17 cellular contexts compared by ENCODE assay signal in genomic region chr14:93977171-93977570, GRCh38. TPM values are rescaled to one million over a fixed set of nuclear protein-coding genes. Genes with fewer than 3 reads are reported as not detected.
DNase-seq lines count a peak whose midpoint lies in the region; ATAC-seq and TF ChIP-seq lines count a peak whose summit lies in the region.
"Had no signal": no experiment of that assay in that cellular context is flagged by ENCODE, and none has a peak within 500 bp of the region (broad histone marks: within the 10 kb centered on the region; RNA-seq: fewer than 3 reads in every experiment).

No MANE protein-coding gene starts in this region.

- H3K36me3 ChIP-seq in CD4-positive, CD25-positive, alpha-beta regulatory T cell (ENCODE audit: control insufficient read depth, insufficient read depth, low read length), result no peaks in the 10 kb centered on the region
- no peaks in the 10 kb centered on the region for H3K36me3 ChIP-seq in rectal smooth muscle tissue (ENCODE audit: control insufficient read depth, insufficient read depth, low read length)
- H3K36me3 ChIP-seq: right lobe of liver had no signal

- H3K27me3 ChIP-seq in CD4-positive, CD25-positive, alpha-beta regulatory T cell (ENCODE audit: control insufficient read depth, insufficient read depth, low read length), result no peaks in the 10 kb centered on the region
- no peaks in the 10 kb centered on the region for H3K27me3 ChIP-seq in rectal smooth muscle tissue (ENCODE audit: control insufficient read depth, insufficient read depth, low read length)
- H3K27me3 ChIP-seq: right lobe of liver, testis had no signal

- H3K4me3 Mint-ChIP-seq in CD4-positive, CD25-positive, alpha-beta regulatory T cell, result peak overlapping the region in 1 of 4 donors; percentile 60
- H3K4me3 Mint-ChIP-seq in activated naive CD8-positive, alpha-beta T cell treated with anti-CD3 and anti-CD28 coated beads, Interleukin-2, amount 10 ng/mL, durations not matched to agents 7 days and 5 days, result peak overlapping the region; percentile 73

- H3K4me1 ChIP-seq in CD4-positive, CD25-positive, alpha-beta regulatory T cell (ENCODE audit: control insufficient read depth, insufficient read depth, low read length, poor library complexity, severe bottlenecking), result peaks cover 40% of the 10 kb centered on the region
- peaks cover 42% of the 10 kb centered on the region for H3K4me1 ChIP-seq in rectal smooth muscle tissue (ENCODE audit: control insufficient read depth, insufficient read depth, low read length)
- H3K4me1 ChIP-seq: right lobe of liver, testis had no signal

- H3K36me3 Mint-ChIP-seq in CD4-positive, CD25-positive, alpha-beta regulatory T cell, result peaks cover 3% of the 10 kb centered on the region
- peaks cover 28% of the 10 kb centered on the region for H3K36me3 Mint-ChIP-seq in activated naive CD8-positive, alpha-beta T cell treated with anti-CD3 and anti-CD28 coated beads, Interleukin-2, amount 10 ng/mL, durations not matched to agents 7 days and 5 days

- POLR2A ChIA-PET in activated naive CD8-positive, alpha-beta T cell treated with anti-CD3 and anti-CD28 coated beads, Interleukin-2, amount 10 ng/mL, durations not matched to agents 7 days and 5 days (lab: Charles Lee), result interaction anchor here (1.2 to 12.4 kb wide), 3 partner anchors 9 to 38 kb away, joined by 3 to 190 read pairs (median 14); no protein-coding TSS in a partner anchor

- H3K4me1 Mint-ChIP-seq in CD4-positive, CD25-positive, alpha-beta regulatory T cell, result peaks cover 19 to 60% (median 37%) of the 10 kb centered on the region in 4 donors
- peaks cover 65% of the 10 kb centered on the region for H3K4me1 Mint-ChIP-seq in activated naive CD8-positive, alpha-beta T cell treated with anti-CD3 and anti-CD28 coated beads, Interleukin-2, amount 10 ng/mL, durations not matched to agents 7 days and 5 days

- H3K9me3 ChIP-seq in CD4-positive, CD25-positive, alpha-beta regulatory T cell (ENCODE audit: control insufficient read depth in 2 of 2, low read length in 2 of 2), result peaks cover 3 to 12% of the 10 kb centered on the region in 2 experiments
- H3K9me3 ChIP-seq: right lobe of liver, testis had no signal

- H3K27ac Mint-ChIP-seq in CD4-positive, CD25-positive, alpha-beta regulatory T cell, result peak overlapping the region; percentile 68 to 98 (median 92)
- peak overlapping the region; percentile 87 for H3K27ac Mint-ChIP-seq in activated naive CD8-positive, alpha-beta T cell treated with anti-CD3 and anti-CD28 coated beads, Interleukin-2, amount 10 ng/mL, durations not matched to agents 7 days and 5 days

- DNase-seq in CD4-positive, CD25-positive, alpha-beta regulatory T cell, result no peak
- no peak for DNase-seq in GM12865 (ENCODE audit: low read depth)
- no peak for DNase-seq in activated naive CD8-positive, alpha-beta T cell treated with anti-CD3 and anti-CD28 coated beads, Interleukin-2, amount 10 ng/mL, durations not matched to agents 7 days and 5 days
- DNase-seq in dermis blood vessel endothelial cell, result no peak
- DNase-seq: amniotic stem cell; COR-L47; effector CD4-positive, alpha-beta T cell; GOT3; NCI-H2171 treated with DMSO at 0.1 percent for 48 hours; right lobe of liver; testis had no signal

- ATAC-seq in CD4-positive, CD25-positive, alpha-beta regulatory T cell (ENCODE audit: low read depth in 2 of 2), result no peak
- no peak for ATAC-seq in activated naive CD8-positive, alpha-beta T cell treated with anti-CD3 and anti-CD28 coated beads, Interleukin-2, amount 10 ng/mL, durations not matched to agents 7 days and 5 days (ENCODE audit: low read depth)
- ATAC-seq in GM19397 (IDR thresholded peaks at IDR 0.05; ENCODE audit: unreplicated experiment), result no peak
- no peak for ATAC-seq in GM21825 (IDR thresholded peaks at IDR 0.05; ENCODE audit: unreplicated experiment)
- ATAC-seq in HG02610 (IDR thresholded peaks at IDR 0.05; ENCODE audit: unreplicated experiment), result no peak
- ATAC-seq: right lobe of liver had no signal

- no peak for TF ChIP-seq CTCF in GM12865 (IDR thresholded peaks at IDR 0.05; ENCODE audit: insufficient read depth, low read depth, low read length, missing control alignments)

- peaks cover 0 to 19% (median 6%) of the 10 kb centered on the region in 7 donors for H3K9me3 Mint-ChIP-seq in CD4-positive, CD25-positive, alpha-beta regulatory T cell
- peaks cover 7% of the 10 kb centered on the region for H3K9me3 Mint-ChIP-seq in activated naive CD8-positive, alpha-beta T cell treated with anti-CD3 and anti-CD28 coated beads, Interleukin-2, amount 10 ng/mL, durations not matched to agents 7 days and 5 days

- H3K9ac ChIP-seq in rectal smooth muscle tissue (ENCODE audit: low read length), result peak overlapping the region; percentile 1

- H3K27me3 Mint-ChIP-seq in CD4-positive, CD25-positive, alpha-beta regulatory T cell, result peaks cover 10% of the 10 kb centered on the region
- no peaks in the 10 kb centered on the region for H3K27me3 Mint-ChIP-seq in activated naive CD8-positive, alpha-beta T cell treated with anti-CD3 and anti-CD28 coated beads, Interleukin-2, amount 10 ng/mL, durations not matched to agents 7 days and 5 days

- peak overlapping the region; percentile 67 for H3K27ac ChIP-seq in CD4-positive, CD25-positive, alpha-beta regulatory T cell (ENCODE audit: insufficient read depth, low read length, poor library complexity, severe bottlenecking)
- peak overlapping the region; percentile 92 for H3K27ac ChIP-seq in rectal smooth muscle tissue (ENCODE audit: low read depth, low read length)
- H3K27ac ChIP-seq: right lobe of liver, testis had no signal

- H3K4me3 ChIP-seq in CD4-positive, CD25-positive, alpha-beta regulatory T cell (ENCODE audit: low read depth, low read length), result peak overlapping the region; percentile 76
- H3K4me3 ChIP-seq in GM12865 (ENCODE audit: low read depth, low read length), result peak overlapping the region; percentile 19; the same call in 1 of the 2 replicates
- H3K4me3 ChIP-seq in rectal smooth muscle tissue (ENCODE audit: low read length), result no peak overlapping the region
- H3K4me3 ChIP-seq: right lobe of liver, testis had no signal

RNA-seq across cellular contexts. Expression of gene ASB2, which starts 0.8 kb away (rescaled TPM):
- total RNA-seq in CD4-positive, CD25-positive, alpha-beta regulatory T cell, result 0.96 TPM
- polyA plus RNA-seq in CD4-positive, CD25-positive, alpha-beta regulatory T cell, result 1 to 10 TPM; 2.6 to 5.7 (median 4.9) TPM
- 10 to 100 TPM; 21.3 to 24.0 TPM for total RNA-seq in activated naive CD8-positive, alpha-beta T cell treated with anti-CD3 and anti-CD28 coated beads, Interleukin-2, amount 10 ng/mL, durations not matched to agents 7 days and 5 days
- 0.05 TPM in 1 of 2 replicates, not detected in the other for total RNA-seq in dermis blood vessel endothelial cell
- total RNA-seq: MCF 10A had no signal

RNA-seq across cellular contexts. Expression of gene CCDC197, which starts 19.9 kb away (rescaled TPM):
- not detected for total RNA-seq in CD4-positive, CD25-positive, alpha-beta regulatory T cell
- not detected for polyA plus RNA-seq in CD4-positive, CD25-positive, alpha-beta regulatory T cell
- under 1 TPM in 1 of 2 experiments, not detected in 1; 0.25 TPM for total RNA-seq in activated naive CD8-positive, alpha-beta T cell treated with anti-CD3 and anti-CD28 coated beads, Interleukin-2, amount 10 ng/mL, durations not matched to agents 7 days and 5 days
- total RNA-seq in dermis blood vessel endothelial cell, result not detected in 2 replicates
- total RNA-seq: MCF 10A, right lobe of liver had no signal
- polyA plus RNA-seq: keratinocyte had no signal

RNA-seq across cellular contexts. Expression of gene OTUB2, which starts 49.0 kb away (rescaled TPM):
- total RNA-seq in CD4-positive, CD25-positive, alpha-beta regulatory T cell, result 0.25 TPM
- polyA plus RNA-seq in CD4-positive, CD25-positive, alpha-beta regulatory T cell, result under 1 TPM in 3 of 4 donors, not detected in 1; 0.33 to 0.46 (median 0.41) TPM
- total RNA-seq in activated naive CD8-positive, alpha-beta T cell treated with anti-CD3 and anti-CD28 coated beads, Interleukin-2, amount 10 ng/mL, durations not matched to agents 7 days and 5 days, result under 1 TPM; 0.47 to 0.60 TPM
- total RNA-seq in dermis blood vessel endothelial cell, result 0.68 and 0.84 TPM in 2 replicates

RNA-seq across cellular contexts. Expression of gene FAM181A, which starts 50.0 kb away (rescaled TPM):
- not detected for total RNA-seq in CD4-positive, CD25-positive, alpha-beta regulatory T cell
- not detected for polyA plus RNA-seq in CD4-positive, CD25-positive, alpha-beta regulatory T cell
- not detected for total RNA-seq in activated naive CD8-positive, alpha-beta T cell treated with anti-CD3 and anti-CD28 coated beads, Interleukin-2, amount 10 ng/mL, durations not matched to agents 7 days and 5 days
- total RNA-seq in dermis blood vessel endothelial cell, result not detected in 2 replicates
- total RNA-seq: MCF 10A, right lobe of liver had no signal

Comparison
In these comparisons a context has a peak if more than half of its experiments do, and no peak if none do; other contexts are left out.
1. RNA of gene ASB2, which starts 0.8 kb away (total RNA-seq): 21.3 to 24.0 TPM in activated naive CD8-positive, alpha-beta T cell treated with anti-CD3 and anti-CD28 coated beads, Interleukin-2, amount 10 ng/mL, durations not matched to agents 7 days and 5 days; 0.96 TPM in CD4-positive, CD25-positive, alpha-beta regulatory T cell (single experiment) and 0.05 TPM in dermis blood vessel endothelial cell; every median in the first group is over 10 times any median in the second.